23 cellular contexts compared by ENCODE assay signal in genomic region chr3:111794701-111795100, GRCh38.
"Had no signal": no experiment of that assay in that cellular context is flagged by ENCODE, and none has a peak within 500 bp of the region (broad histone marks: within the 10 kb centered on the region; RNA-seq: fewer than 3 reads in every experiment).

No MANE protein-coding gene starts in this region.

- H3K4me1 Mint-ChIP-seq: activated naive CD4-positive, alpha-beta T cell treated with anti-CD3 and anti-CD28 coated beads, Interleukin-2, amount 50 U/mL, for 24 hours had no signal

- H3K27me3 Mint-ChIP-seq: activated naive CD4-positive, alpha-beta T cell treated with anti-CD3 and anti-CD28 coated beads, Interleukin-2, amount 50 U/mL, for 24 hours; dendritic cell treated with granulocyte-macrophage colony-stimulating factor and Interleukin-4, amounts not matched to agents 40 ng/mL and 50 ng/mL, for 4 days had no signal

- H3K4me3 ChIP-seq: adrenal gland, left lung, prostate gland, right atrium auricular region, tibial artery had no signal

- H3K27ac ChIP-seq: adrenal gland, left lung, prostate gland, right atrium auricular region, tibial artery had no signal

- DNase-seq: activated CD4-positive, alpha-beta T cell treated with anti-CD3 and anti-CD28 coated beads, Interleukin-2, amount 50 U/mL, for 1 hour; activated CD4-positive, CD25-positive, alpha-beta regulatory T cell treated with anti-CD3 and anti-CD28 coated beads, Interleukin-2, amount 50 U/mL, for 72 hours; activated CD8-positive, alpha-beta memory T cell treated with anti-CD3 and anti-CD28 coated beads, Interleukin-2, amount 50 U/mL, for 48 hours; activated effector memory CD4-positive, alpha-beta T cell treated with anti-CD3 and anti-CD28 coated beads, Interleukin-2, amount 50 U/mL, for 16 hours; activated T-cell treated with anti-CD3 and anti-CD28 coated beads, Interleukin-2, amount 50 U/mL, for 48 hours; adrenal gland; effector CD8-positive, alpha-beta T cell; head of caudate nucleus; kidney; left lung; mammary epithelial cell; midbrain; nephron progenitor cell; nucleus accumbens; stimulated activated CD4-positive, alpha-beta T cell treated with anti-CD3 and anti-CD28 coated beads, Interleukin-2, amount 100 ng/mL, for 24 hours; stimulated activated naive CD8-positive, alpha-beta T cell treated with anti-CD3 and anti-CD28 coated beads, Interleukin-15, Interleukin-2, amounts not matched to agents 100 U/mL and 50 U/mL, for 24 hours; substantia nigra; tibial artery had no signal

- H3K27me3 ChIP-seq: adrenal gland, left lung, right atrium auricular region, tibial artery had no signal

- H3K36me3 ChIP-seq: adrenal gland, left lung, prostate gland, right atrium auricular region, tibial artery had no signal

- H3K4me1 ChIP-seq: adrenal gland, left lung, prostate gland, right atrium auricular region had no signal

- H3K9me3 Mint-ChIP-seq: activated naive CD4-positive, alpha-beta T cell treated with anti-CD3 and anti-CD28 coated beads, Interleukin-2, amount 50 U/mL, for 24 hours; dendritic cell treated with granulocyte-macrophage colony-stimulating factor and Interleukin-4, amounts not matched to agents 40 ng/mL and 50 ng/mL, for 4 days; nephron progenitor cell had no signal

- ATAC-seq: esophagus mucosa; left lung; stimulated activated naive CD8-positive, alpha-beta T cell treated with anti-CD3 and anti-CD28 coated beads, Interleukin-15, Interleukin-2, amounts not matched to agents 100 U/mL and 50 U/mL, for 24 hours had no signal

- H3K4me3 Mint-ChIP-seq: activated naive CD4-positive, alpha-beta T cell treated with anti-CD3 and anti-CD28 coated beads, Interleukin-2, amount 50 U/mL, for 24 hours; dendritic cell treated with granulocyte-macrophage colony-stimulating factor and Interleukin-4, amounts not matched to agents 40 ng/mL and 50 ng/mL, for 4 days; nephron progenitor cell had no signal

- H3K9me3 ChIP-seq: adrenal gland, left lung, prostate gland, right atrium auricular region, tibial artery had no signal

- H3K36me3 Mint-ChIP-seq: activated naive CD4-positive, alpha-beta T cell treated with anti-CD3 and anti-CD28 coated beads, Interleukin-2, amount 50 U/mL, for 24 hours had no signal

- H3K27ac Mint-ChIP-seq: activated naive CD4-positive, alpha-beta T cell treated with anti-CD3 and anti-CD28 coated beads, Interleukin-2, amount 50 U/mL, for 24 hours; dendritic cell treated with granulocyte-macrophage colony-stimulating factor and Interleukin-4, amounts not matched to agents 40 ng/mL and 50 ng/mL, for 4 days; nephron progenitor cell had no signal
